8 cellular contexts compared by ENCODE assay signal in the genomic region with DNA sequence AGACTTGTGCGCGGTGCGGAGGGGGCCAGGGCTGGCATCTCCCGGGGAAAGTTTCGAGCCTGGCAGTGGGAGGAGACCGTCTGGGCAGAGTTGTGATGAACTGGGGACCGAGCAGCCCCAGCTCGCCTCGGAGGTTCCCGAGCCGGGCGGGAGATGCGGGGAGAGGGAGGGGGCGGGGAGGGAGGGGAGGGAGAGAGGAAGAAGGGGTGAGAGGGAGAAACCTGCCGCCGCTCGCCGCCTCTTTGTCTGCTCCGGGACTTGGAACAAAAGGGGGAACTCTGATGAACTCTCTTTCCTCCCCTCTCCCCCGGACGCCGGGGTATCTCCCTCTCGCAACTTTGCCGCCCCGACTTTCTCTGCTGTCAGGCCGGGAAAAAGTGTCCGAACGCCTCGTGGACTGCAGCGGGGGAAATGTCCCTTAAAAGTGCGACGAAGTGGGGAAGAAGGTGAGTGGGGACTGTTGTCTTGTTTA.
A peak's percentile ranks its signal among the peaks of the same experiment; 100 is the strongest.
DNase-seq lines count a peak whose midpoint lies in the region; ATAC-seq and TF ChIP-seq lines count a peak whose summit lies in the region.

No MANE protein-coding gene starts in this region.

- no peaks in the 10 kb centered on the region for H3K9me2 ChIP-seq in OCI-LY7 (ENCODE audit: insufficient read depth, low read length)

- no peaks in the 10 kb centered on the region for H3K36me3 ChIP-seq in colonic mucosa
- H3K36me3 ChIP-seq in muscle layer of duodenum (ENCODE audit: control insufficient read depth in 1 of 2, insufficient read depth in 2 of 2, low read length in 2 of 2) = no peaks in the 10 kb centered on the region
- no peaks in the 10 kb centered on the region for H3K36me3 ChIP-seq in OCI-LY7 (ENCODE audit: insufficient read depth, low read length)

- DNase-seq in AG04449 (ENCODE audit: low read depth, low spot score) (no peak), colonic mucosa (peak; percentile 18), OCI-LY7 (ENCODE audit: low spot score) (no peak), NCI-H446 (lab: John Stamatoyannopoulos, UW) (no peak)
- no peak for DNase-seq in stimulated activated CD4-positive, alpha-beta T cell treated with anti-CD3 and anti-CD28 coated beads, Interleukin-12 subunit alpha, Interleukin-12 subunit beta, amount 100 ng/mL, for 4 hours

- H3K9me3 ChIP-seq in colonic mucosa (no peaks in the 10 kb centered on the region), muscle layer of duodenum (ENCODE audit: control insufficient read depth in 1 of 2, low read length in 2 of 2) (no peaks in the 10 kb centered on the region), OCI-LY7 (ENCODE audit: low read length) (no peaks in the 10 kb centered on the region)

- peaks cover 14 to 22% (median 19%) of the 10 kb centered on the region in 3 donors for H3K4me1 Mint-ChIP-seq in IgD-negative memory B cell

- CTCF ChIA-PET in AG04449 (lab: Yijun Ruan, JAX) (no interaction called here), OCI-LY7 (lab: Charles Lee; ENCODE audit: unreplicated experiment) (no interaction called here)

- POLR2A ChIA-PET in AG04449 (lab: Yijun Ruan, JAX) (no interaction called here), OCI-LY7 (lab: Charles Lee) (no interaction called here)

- intact Hi-C loops in colonic mucosa (cut with DNase I) (no loop called here), OCI-LY7 (cut with micrococcal nuclease; ENCODE audit: unreplicated experiment) (no loop called here)

- H3K9ac ChIP-seq in colonic mucosa (ENCODE audit: low read depth in 2 of 2, low read length in 2 of 2) = peak overlapping the region in 1 of 2 donors; percentile 56

- peak overlapping the region in 3 of 4 donors; percentile 54 to 72 (median 68) for H3K4me3 Mint-ChIP-seq in IgD-negative memory B cell

- no peaks in the 10 kb centered on the region for H3K79me2 ChIP-seq in OCI-LY7 (ENCODE audit: insufficient read depth, low read depth, low read length)

- no peaks in the 10 kb centered on the region for H4K20me1 ChIP-seq in OCI-LY7 (ENCODE audit: insufficient read depth, low read length)

- no peak overlapping the region for H3K27ac Mint-ChIP-seq in IgD-negative memory B cell

- no peak for ATAC-seq in GM21360 (IDR thresholded peaks at IDR 0.05; ENCODE audit: unreplicated experiment)

- H3K4me2 ChIP-seq in OCI-LY7 (ENCODE audit: low read length) = no peak overlapping the region

- H2AFZ ChIP-seq in OCI-LY7 (ENCODE audit: low read length) = no peak overlapping the region

- H3K4me1 ChIP-seq in colonic mucosa (no peaks in the 10 kb centered on the region), muscle layer of duodenum (ENCODE audit: control insufficient read depth in 1 of 2, insufficient read depth in 2 of 2, low read length in 2 of 2) (peaks cover 0 to 32% of the 10 kb centered on the region in 2 donors), OCI-LY7 (ENCODE audit: insufficient read depth, low read length, poor library complexity, severe bottlenecking) (no peaks in the 10 kb centered on the region)

- H3K27ac ChIP-seq in colonic mucosa (no peak overlapping the region), muscle layer of duodenum (ENCODE audit: low read length) (peak overlapping the region; percentile 16), OCI-LY7 (ENCODE audit: low read depth, low read length, poor library complexity, severe bottlenecking) (no peak overlapping the region)

- H3K4me3 ChIP-seq in AG04449 (ENCODE audit: low read depth, low read length) (peak overlapping the region; percentile 49), colonic mucosa (peak overlapping the region; percentile 13), muscle layer of duodenum (ENCODE audit: low read depth in 1 of 2, low read length in 2 of 2) (peak overlapping the region; percentile 62 to 75), OCI-LY7 (ENCODE audit: low read depth, low read length, poor library complexity, severe bottlenecking) (no peak overlapping the region)

- H3K36me3 Mint-ChIP-seq in IgD-negative memory B cell = no peaks in the 10 kb centered on the region

- H3K9me3 Mint-ChIP-seq in IgD-negative memory B cell = peaks cover 0 to 3% (median 0%) of the 10 kb centered on the region in 3 donors

- H3K27me3 ChIP-seq in colonic mucosa (peaks cover 46% of the 10 kb centered on the region), muscle layer of duodenum (ENCODE audit: low read depth, low read length) (peaks cover 27% of the 10 kb centered on the region)

- BruUV-seq in OCI-LY7 (replicated peaks; lab: Mats Ljungman, UMichigan) = no TSS peak

- peaks cover 62% of the 10 kb centered on the region for H3K27me3 Mint-ChIP-seq in IgD-negative memory B cell

- TF ChIP-seq CTCF in AG04449 (IDR thresholded peaks at IDR 0.05; ENCODE audit: insufficient read depth, low read length, missing control alignments) (no peak), colonic mucosa (IDR thresholded peaks at IDR 0.05) (no peak), OCI-LY7 (conservative IDR thresholded peaks at IDR 0.05; ENCODE audit: low read length) (no peak)
